1 cellular context compared by ENCODE assay signal in genomic region chr9:76955406-76955805, GRCh38. TPM values are rescaled to one million over a fixed set of nuclear protein-coding genes. Genes with fewer than 3 reads are reported as not detected.
"Had no signal": no experiment of that assay in that cellular context is flagged by ENCODE, and none has a peak within 500 bp of the region (broad histone marks: within the 10 kb centered on the region; RNA-seq: fewer than 3 reads in every experiment).

No MANE protein-coding gene starts in this region.

RNA-seq across cellular contexts. Expression of gene PRUNE2, which starts 49.5 kb away (rescaled TPM):
- total RNA-seq: PC-3 had no signal
